Comparison of ENCODE assay signal across 1 cellular context in genomic region chr18:60053747-60054304, GRCh38.
TF ChIP-seq lines count a peak whose summit lies in the region.

No MANE protein-coding gene starts in this region.

TF ChIP-seq in K562, 482 proteins besides CTCF, POLR2A, EP300 and RAD21 (continued from another document and continues in another):
- TF ChIP-seq ZBTB40 (IDR thresholded peaks at IDR 0.05) = no peak
- TF ChIP-seq ZBTB40 (CRISPR knock-in tag; IDR thresholded peaks at IDR 0.05) = no peak
- no peak for TF ChIP-seq HOXB6 (CRISPR knock-in tag; IDR thresholded peaks at IDR 0.05; ENCODE audit: borderline replicate concordance)
- peak; percentile 100 for TF ChIP-seq HMBOX1 (IDR thresholded peaks at IDR 0.05)
- no peak for TF ChIP-seq GTF2A2 (tag; IDR thresholded peaks at IDR 0.05)
- TF ChIP-seq SNAPC5 (CRISPR knock-in tag; IDR thresholded peaks at IDR 0.05) = no peak
- TF ChIP-seq KDM1A (IDR thresholded peaks at IDR 0.05) = 0 out of 4 replicates have a peak, but pooled peaks of 1 of the 2 experiments have one; percentile 18
- TF ChIP-seq ARID1B (IDR thresholded peaks at IDR 0.05) = peak; percentile 89
- TF ChIP-seq PBX2 (CRISPR knock-in tag; IDR thresholded peaks at IDR 0.05; ENCODE audit: low read depth) = no peak
- peak; percentile 73 for TF ChIP-seq PBX2 (tag; conservative IDR thresholded peaks at IDR 0.05; ENCODE audit: low read depth)
- TF ChIP-seq NFYB (IDR thresholded peaks at IDR 0.05; ENCODE audit: extremely low read depth, insufficient read length) = no peak
- peak; percentile 6; the same call in 1 of the 2 replicates for TF ChIP-seq BHLHE40 (IDR thresholded peaks at IDR 0.05; ENCODE audit: low read length)
- TF ChIP-seq SMAD2 (IDR thresholded peaks at IDR 0.05; ENCODE audit: low read depth, low read length) = no peak
- TF ChIP-seq CHD7 (IDR thresholded peaks at IDR 0.05; ENCODE audit: low read depth, low read length) = no peak
- no peak for TF ChIP-seq POLR2B (IDR thresholded peaks at IDR 0.05; ENCODE audit: low read depth, partially characterized antibody)
- peak; percentile 59 for TF ChIP-seq ZNF24 (IDR thresholded peaks at IDR 0.05)
- no peak for TF ChIP-seq ZNF699 (CRISPR knock-in tag; IDR thresholded peaks at IDR 0.05; ENCODE audit: insufficient replicate concordance)
- no peak for TF ChIP-seq ATF4 (CRISPR knock-in tag; IDR thresholded peaks at IDR 0.05)
- no peak for TF ChIP-seq PTBP1 (IDR thresholded peaks at IDR 0.05; ENCODE audit: low read depth, low read length)
- TF ChIP-seq RBM25 (IDR thresholded peaks at IDR 0.05; ENCODE audit: low read depth, low read length, severe bottlenecking) = no peak
